In genomic region chr17:81993726-81994592, GRCh38 we compare ENCODE assay signal across 18 cellular contexts. TPM values are rescaled to one million over a fixed set of nuclear protein-coding genes. Genes with fewer than 3 reads are reported as not detected.
"Had no signal": no experiment of that assay in that cellular context is flagged by ENCODE, and none has a peak within 500 bp of the region (broad histone marks: within the 10 kb centered on the region; RNA-seq: fewer than 3 reads in every experiment).

No MANE protein-coding gene starts in this region.

- H3K27me3 ChIP-seq: ascending aorta, heart left ventricle, tibial nerve had no signal

- DNase-seq: activated CD4-positive, alpha-beta T cell treated with anti-CD3 and anti-CD28 coated beads, Interleukin-2, amount 50 U/mL, for 1 hour; activated CD8-positive, alpha-beta memory T cell treated with anti-CD3 and anti-CD28 coated beads for 24 hours; activated naive CD4-positive, alpha-beta T cell treated with anti-CD3 and anti-CD28 coated beads for 36 hours; dermis blood vessel endothelial cell; left colon; mammary epithelial cell; naive B cell; small intestine; stimulated activated CD4-positive, alpha-beta T cell treated with anti-CD3 and anti-CD28 coated beads, Interleukin-4, amount 100 ng/mL, for 24 hours; stimulated activated naive CD4-positive, alpha-beta T cell had no signal

- H3K4me3 Mint-ChIP-seq: activated naive CD4-positive, alpha-beta T cell treated with anti-CD3 and anti-CD28 coated beads for 36 hours; naive B cell had no signal

- H3K4me3 ChIP-seq: ascending aorta, heart left ventricle had no signal

- H3K9me3 Mint-ChIP-seq: activated naive CD4-positive, alpha-beta T cell treated with anti-CD3 and anti-CD28 coated beads for 36 hours; naive B cell had no signal

- H3K27ac Mint-ChIP-seq: activated naive CD4-positive, alpha-beta T cell treated with anti-CD3 and anti-CD28 coated beads for 36 hours; naive B cell had no signal

- H3K27me3 Mint-ChIP-seq: naive B cell had no signal

- H3K9me3 ChIP-seq: ascending aorta, heart left ventricle, tibial nerve had no signal

- H3K27ac ChIP-seq: ascending aorta had no signal

- ATAC-seq: activated CD4-positive, CD25-positive, alpha-beta regulatory T cell treated with anti-CD3 and anti-CD28 coated beads, Interleukin-2, amount 50 U/mL, for 24 hours; heart left ventricle; left colon had no signal

- H3K36me3 Mint-ChIP-seq: naive B cell had no signal

RNA-seq across cellular contexts. Expression of gene NOTUM, which starts 33.0 kb away (rescaled TPM):
- total RNA-seq: ascending aorta, bronchial epithelial cell, dermis blood vessel endothelial cell, epithelial cell of proximal tubule, left colon, mammary epithelial cell, mononuclear cell, subcutaneous adipose tissue, tibial nerve had no signal

RNA-seq across cellular contexts. Expression of gene RAC3, which starts 37.5 kb away (rescaled TPM):
- total RNA-seq: ascending aorta had no signal
